Comparison of ENCODE assay signal across 9 cellular contexts in the genomic region with DNA sequence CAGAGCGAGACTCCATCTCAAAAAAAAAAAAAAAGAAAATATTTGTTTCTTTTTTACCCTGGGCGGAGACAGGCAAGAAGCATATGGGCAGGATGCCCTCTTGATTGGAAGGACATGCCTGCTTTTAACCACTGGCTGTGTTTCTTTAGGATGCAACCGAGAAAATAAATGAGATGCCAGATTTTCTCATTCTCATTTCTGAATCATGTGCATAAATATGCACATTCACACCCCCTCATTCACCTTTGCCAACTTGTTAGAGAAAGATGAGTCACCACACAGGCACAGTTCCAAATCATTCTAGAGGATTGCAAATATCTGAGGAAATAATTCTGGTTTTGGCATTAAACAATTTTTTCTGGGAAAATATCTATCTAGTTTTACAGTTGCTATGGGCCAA. TPM values are rescaled to one million over a fixed set of nuclear protein-coding genes. Genes with fewer than 3 reads are reported as not detected.
A peak's percentile ranks its signal among the peaks of the same experiment; 100 is the strongest.
DNase-seq lines count a peak whose midpoint lies in the region; ATAC-seq and TF ChIP-seq lines count a peak whose summit lies in the region.
"Had no signal": no experiment of that assay in that cellular context is flagged by ENCODE, and none has a peak within 500 bp of the region (broad histone marks: within the 10 kb centered on the region; RNA-seq: fewer than 3 reads in every experiment).

No MANE protein-coding gene starts in this region.

- DNase-seq in Daoy (ENCODE audit: low read depth) (peak; percentile 90), Panc1 (ENCODE audit: low read depth, low spot score) (no peak), fibroblast of lung (ENCODE audit: low read depth in 2 of 2) (peak; percentile 97 to 98), prostate gland (ENCODE audit: low spot score) (no peak), GM19238 (ENCODE audit: insufficient read length, low spot score) (no peak), esophagus muscularis mucosa (ENCODE audit: extremely low spot score) (no peak)
- DNase-seq in effector CD4-positive, alpha-beta T cell = no peak

- no peak for TF ChIP-seq EP300 in esophagus muscularis mucosa (IDR thresholded peaks at IDR 0.05)

- H4K20me1 ChIP-seq in fibroblast of lung (ENCODE audit: control insufficient read depth, extremely low read depth, insufficient read depth, low read length) = no peaks in the 10 kb centered on the region

- H3K27ac ChIP-seq in Panc1 (ENCODE audit: low read length) (peak overlapping the region; percentile 88), fibroblast of lung (ENCODE audit: insufficient read depth, low read length) (peak overlapping the region; percentile 23), prostate gland (peak overlapping the region; percentile 1 to 67), esophagus muscularis mucosa (replicated peaks in 1 of 4) (no peak overlapping the region)
- H3K27ac ChIP-seq: thyroid gland had no signal

- intact Hi-C loops in Panc1 (cut with micrococcal nuclease; ENCODE audit: unreplicated experiment) (no loop called here), prostate gland (cut with DNase I) (no loop called here), esophagus muscularis mucosa (cut with DNase I) (no loop called here)

- H3K4me2 ChIP-seq in fibroblast of lung (ENCODE audit: extremely low read depth, insufficient read depth, low read length) = no peak overlapping the region

- CTCF ChIA-PET in Panc1 (lab: Charles Lee) = no interaction called here

- H3K4me3 ChIP-seq in Panc1 (ENCODE audit: low read depth in 2 of 2, low read length in 2 of 2) (peak overlapping the region in 1 of 2 experiments; percentile 7; a peak in 2 of 4 replicates), fibroblast of lung (replicated peaks in 1 of 4; ENCODE audit: control extremely low read depth in 1 of 4, insufficient read depth in 1 of 4, low read depth in 3 of 4, low read length in 4 of 4) (no peak overlapping the region), prostate gland (no peak overlapping the region), esophagus muscularis mucosa (no peak overlapping the region)
- H3K4me3 ChIP-seq: thyroid gland had no signal

- TF ChIP-seq POLR2A in prostate gland (IDR thresholded peaks at IDR 0.05) (no peak), esophagus muscularis mucosa (IDR thresholded peaks at IDR 0.05; ENCODE audit: low read depth) (no peak)

- in situ Hi-C loops in Panc1 (cut with HindIII; ENCODE audit: low pct_unique_long_range_greater_than_20kb, low sequenced_read_pairs) = no loop called here

- POLR2A ChIA-PET in Panc1 (lab: Charles Lee) = no interaction called here

- no peak overlapping the region for H2AFZ ChIP-seq in fibroblast of lung (ENCODE audit: low read length)

- TSS peak; percentile 18 for BruUV-seq in Panc1 (replicated peaks; lab: Mats Ljungman, UMichigan)

- H3K9ac ChIP-seq in fibroblast of lung (ENCODE audit: insufficient read depth, low read length) = no peak overlapping the region

- no peaks in the 10 kb centered on the region for H3K79me2 ChIP-seq in fibroblast of lung (ENCODE audit: control insufficient read depth, insufficient read depth, low read length)

- TF ChIP-seq CTCF in Panc1 (IDR thresholded peaks at IDR 0.05) = no peak
- TF ChIP-seq CTCF in fibroblast of lung (conservative IDR thresholded peaks at IDR 0.05 in 1 of 2, IDR thresholded peaks at IDR 0.05 in 1 of 2; ENCODE audit: low read depth in 1 of 2, low read length in 2 of 2) = no peak
- no peak for TF ChIP-seq CTCF in prostate gland (IDR thresholded peaks at IDR 0.05)
- TF ChIP-seq CTCF in esophagus muscularis mucosa (IDR thresholded peaks at IDR 0.05) = no peak

- no peaks in the 10 kb centered on the region for H3K27me3 ChIP-seq in Panc1 (ENCODE audit: control insufficient read depth, insufficient read depth, low read length)
- H3K27me3 ChIP-seq in fibroblast of lung (ENCODE audit: control insufficient read depth, insufficient read depth, low read length) = no peaks in the 10 kb centered on the region
- no peaks in the 10 kb centered on the region for H3K27me3 ChIP-seq in prostate gland (replicated peaks; ENCODE audit: insufficient read depth)
- H3K27me3 ChIP-seq in esophagus muscularis mucosa = no peaks in the 10 kb centered on the region
- H3K27me3 ChIP-seq: thyroid gland had no signal

- WGBS in prostate gland = 56% methylated on average over 3 of the region's 3 CpGs
- WGBS in esophagus muscularis mucosa = 52% methylated on average over 3 of the region's 3 CpGs

- ATAC-seq in Panc1 (peak; percentile 11; the same call in 1 of the 2 replicates), GM18861 (IDR thresholded peaks at IDR 0.05; ENCODE audit: unreplicated experiment) (no peak)

- H3K9me3 ChIP-seq in Panc1 (ENCODE audit: control insufficient read depth, insufficient read depth, low read depth, low read length) (no peaks in the 10 kb centered on the region), fibroblast of lung (ENCODE audit: control insufficient read depth, insufficient read depth, low read depth, low read length) (no peaks in the 10 kb centered on the region), prostate gland (no peaks in the 10 kb centered on the region), esophagus muscularis mucosa (no peaks in the 10 kb centered on the region)
- H3K9me3 ChIP-seq: thyroid gland had no signal

- peaks cover 54% of the 10 kb centered on the region for H3K4me1 ChIP-seq in Panc1 (ENCODE audit: control insufficient read depth, insufficient read depth, low read length)
- H3K4me1 ChIP-seq in fibroblast of lung (ENCODE audit: control insufficient read depth, extremely low read depth, insufficient read depth, low read length) = peaks cover 3% of the 10 kb centered on the region
- no peaks in the 10 kb centered on the region for H3K4me1 ChIP-seq in prostate gland (replicated peaks)
- H3K4me1 ChIP-seq in esophagus muscularis mucosa = peaks cover 0 to 10% (median 7%) of the 10 kb centered on the region in 4 donors
- H3K4me1 ChIP-seq: thyroid gland had no signal

- H3K36me3 ChIP-seq in Panc1 (ENCODE audit: control insufficient read depth, insufficient read depth, low read length) (no peaks in the 10 kb centered on the region), fibroblast of lung (ENCODE audit: control insufficient read depth, insufficient read depth, low read length) (no peaks in the 10 kb centered on the region), prostate gland (no peaks in the 10 kb centered on the region), esophagus muscularis mucosa (no peaks in the 10 kb centered on the region)
- H3K36me3 ChIP-seq: thyroid gland had no signal

RNA-seq across cellular contexts. Expression of a gene that starts 3.3 kb away (rescaled TPM):
- 0.63 TPM in 1 of 2 replicates, not detected in the other for total RNA-seq in Daoy (2014; rRNA removed; shearing (Covaris generic))
- 19.9 TPM for total RNA-seq in Panc1 (2021; ENCODE audit: unreplicated experiment)
- 13.7 TPM for polyA plus RNA-seq in Panc1 (2012; ENCODE audit: insufficient read length)
- under 0.01 TPM in 1 of 2 replicates, not detected in the other for total RNA-seq in fibroblast of lung
- polyA plus RNA-seq in fibroblast of lung = 0.06 and 0.32 TPM in 2 replicates
- polyA plus RNA-seq in fibroblast of lung (2012) = 0.09 and 0.83 TPM in 2 replicates
- not detected in 2 replicates for polyA minus RNA-seq in fibroblast of lung (ENCODE audit: low replicate concordance)
- 10 to 100 TPM; 17.0 to 19.6 TPM for total RNA-seq in prostate gland
- total RNA-seq in esophagus muscularis mucosa = under 1 TPM in 2 of 4 donors, not detected in 2; 0.06 to 0.34 TPM

RNA-seq across cellular contexts. Expression of a gene that starts 37.0 kb away (rescaled TPM):
- total RNA-seq in Daoy (2014; rRNA removed; shearing (Covaris generic)) = 33.1 and 35.0 TPM in 2 replicates
- total RNA-seq in Panc1 (2021; ENCODE audit: unreplicated experiment) = 52.7 TPM
- polyA plus RNA-seq in Panc1 (2012; ENCODE audit: insufficient read length) = 14.7 TPM
- 23.6 and 26.9 TPM in 2 replicates for total RNA-seq in fibroblast of lung
- polyA plus RNA-seq in fibroblast of lung = 17.7 and 19.6 TPM in 2 replicates
- polyA plus RNA-seq in fibroblast of lung (2012) = 17.1 and 20.7 TPM in 2 replicates
- 0.43 and 3.0 TPM in 2 replicates for polyA minus RNA-seq in fibroblast of lung (ENCODE audit: low replicate concordance)
- 10 to 100 TPM; 25.3 to 27.0 TPM for total RNA-seq in prostate gland
- 10 to 100 TPM; 22.4 to 32.2 (median 26.8) TPM for total RNA-seq in esophagus muscularis mucosa

RNA-seq across cellular contexts. Expression of a gene that starts 50.3 kb away (rescaled TPM):
- total RNA-seq in Daoy (2014; rRNA removed; shearing (Covaris generic)) = 15.4 and 20.5 TPM in 2 replicates
- total RNA-seq in Panc1 (2021; ENCODE audit: unreplicated experiment) (30.2 TPM), fibroblast of lung (6.9 and 8.3 TPM in 2 replicates), prostate gland (10 to 100 TPM; 16.4 to 24.5 TPM), esophagus muscularis mucosa (1 to 10 TPM; 7.5 to 9.6 (median 8.3) TPM)
- 19.7 TPM for polyA plus RNA-seq in Panc1 (2012; ENCODE audit: insufficient read length)
- polyA plus RNA-seq in fibroblast of lung = 16.9 and 18.2 TPM in 2 replicates
- 9.7 and 10.4 TPM in 2 replicates for polyA plus RNA-seq in fibroblast of lung (2012)
- 4.4 and 6.0 TPM in 2 replicates for polyA minus RNA-seq in fibroblast of lung (ENCODE audit: low replicate concordance)

Comparison
In these comparisons a context has a peak if more than half of its experiments do, and no peak if none do; other contexts are left out.
1. DNase-seq: peak in Daoy (single experiment) and fibroblast of lung (2 of 2); none in Panc1 (single experiment), prostate gland (single experiment), GM19238 (single experiment), esophagus muscularis mucosa (single experiment) and effector CD4-positive, alpha-beta T cell (single experiment).
2. H3K27ac ChIP-seq: peak in Panc1 (single experiment), fibroblast of lung (single experiment) and prostate gland (2 of 2); none in esophagus muscularis mucosa (0 of 4).
3. RNA of a gene that starts 3.3 kb away (total RNA-seq): 19.9 TPM in Panc1 (single experiment) and 17.0 to 19.6 TPM in prostate gland; 0.63 TPM in Daoy, 0.06 to 0.34 TPM in esophagus muscularis mucosa and under 0.01 TPM in fibroblast of lung; every median in the first group is over 10 times any median in the second.